1 cellular context compared by ENCODE assay signal in genomic region chr5:154849261-154849660, GRCh38.
TF ChIP-seq lines count a peak whose summit lies in the region.

No MANE protein-coding gene starts in this region.

TF ChIP-seq in IMR-90, 13 proteins besides CTCF, POLR2A, EP300 and RAD21 (continued from another document):
- TF ChIP-seq, protein P1, sequence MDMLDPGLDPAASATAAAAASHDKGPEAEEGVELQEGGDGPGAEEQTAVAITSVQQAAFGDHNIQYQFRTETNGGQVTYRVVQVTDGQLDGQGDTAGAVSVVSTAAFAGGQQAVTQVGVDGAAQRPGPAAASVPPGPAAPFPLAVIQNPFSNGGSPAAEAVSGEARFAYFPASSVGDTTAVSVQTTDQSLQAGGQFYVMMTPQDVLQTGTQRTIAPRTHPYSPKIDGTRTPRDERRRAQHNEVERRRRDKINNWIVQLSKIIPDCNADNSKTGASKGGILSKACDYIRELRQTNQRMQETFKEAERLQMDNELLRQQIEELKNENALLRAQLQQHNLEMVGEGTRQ (IDR thresholded peaks at IDR 0.05; ENCODE audit: low read depth, low read length) = no peak
- no peak for TF ChIP-seq MAZ (IDR thresholded peaks at IDR 0.05; ENCODE audit: borderline replicate concordance, low read depth, low read length)
